1 cellular context compared by ENCODE assay signal in the genomic region with DNA sequence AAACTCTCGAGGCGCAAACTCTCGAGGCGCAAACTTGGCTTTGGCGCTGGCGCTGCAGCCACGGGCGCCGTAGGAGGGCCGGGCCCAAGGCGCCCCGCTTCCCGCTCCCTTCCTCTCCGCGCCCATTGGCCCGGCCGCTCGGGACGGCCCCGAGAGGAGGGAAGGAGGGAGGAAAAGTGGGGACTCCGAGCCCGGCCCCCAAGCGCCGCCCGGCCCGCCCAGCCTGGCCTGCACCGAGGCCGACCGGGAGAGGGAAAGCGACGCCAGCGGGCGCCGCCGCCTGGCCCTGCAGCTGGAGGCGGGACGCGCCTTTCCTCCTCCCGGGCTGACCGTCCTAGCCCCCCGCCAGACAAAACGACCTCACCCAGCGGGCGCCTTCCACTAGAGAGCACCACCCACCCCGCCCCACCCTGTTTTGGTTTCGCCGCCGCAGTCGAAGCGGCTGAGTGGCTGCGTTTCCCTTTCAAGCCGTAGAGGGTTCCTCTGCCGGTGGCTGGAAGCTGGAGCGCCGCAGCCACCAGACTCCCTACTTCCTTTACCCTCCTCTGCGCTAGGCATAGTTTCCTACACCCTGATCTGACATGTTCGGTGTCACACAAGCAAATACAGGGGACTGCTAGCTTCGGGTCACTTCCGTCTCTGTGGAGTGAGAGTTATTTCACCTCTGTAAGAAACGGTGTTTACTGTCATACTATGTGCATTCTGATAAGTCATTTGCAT.
TF ChIP-seq lines count a peak whose summit lies in the region.

A gene with protein sequence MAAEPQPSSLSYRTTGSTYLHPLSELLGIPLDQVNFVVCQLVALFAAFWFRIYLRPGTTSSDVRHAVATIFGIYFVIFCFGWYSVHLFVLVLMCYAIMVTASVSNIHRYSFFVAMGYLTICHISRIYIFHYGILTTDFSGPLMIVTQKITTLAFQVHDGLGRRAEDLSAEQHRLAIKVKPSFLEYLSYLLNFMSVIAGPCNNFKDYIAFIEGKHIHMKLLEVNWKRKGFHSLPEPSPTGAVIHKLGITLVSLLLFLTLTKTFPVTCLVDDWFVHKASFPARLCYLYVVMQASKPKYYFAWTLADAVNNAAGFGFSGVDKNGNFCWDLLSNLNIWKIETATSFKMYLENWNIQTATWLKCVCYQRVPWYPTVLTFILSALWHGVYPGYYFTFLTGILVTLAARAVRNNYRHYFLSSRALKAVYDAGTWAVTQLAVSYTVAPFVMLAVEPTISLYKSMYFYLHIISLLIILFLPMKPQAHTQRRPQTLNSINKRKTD (minus strand): TSS at position 78 of the 720 bp plus-strand sequence. CDS start 235 bp downstream, outside the sequence.

TF ChIP-seq in HEK293, 187 proteins besides CTCF, POLR2A, EP300 and RAD21 (continued from another document):
- TF ChIP-seq ZSCAN30 (tag by site-specific recombination; IDR thresholded peaks at IDR 0.05) (peak; percentile 89), ZNF549 (tag by site-specific recombination; IDR thresholded peaks at IDR 0.05) (no peak), ZNF510 (tag by site-specific recombination; IDR thresholded peaks at IDR 0.05; ENCODE audit: insufficient replicate concordance) (no peak), ZNF169 (tag by site-specific recombination; IDR thresholded peaks at IDR 0.05) (no peak), KLF8 (tag by site-specific recombination; IDR thresholded peaks at IDR 0.05) (peak; percentile 87), ZNF366 (tag by site-specific recombination; conservative IDR thresholded peaks at IDR 0.05) (peak; percentile 86), ZNF843 (tag by site-specific recombination; IDR thresholded peaks at IDR 0.05) (no peak), ZNF138 (tag by site-specific recombination; IDR thresholded peaks at IDR 0.05; ENCODE audit: borderline replicate concordance) (no peak), KLF16 (tag by site-specific recombination; IDR thresholded peaks at IDR 0.05) (no peak), ZEB2 (tag by site-specific recombination; IDR thresholded peaks at IDR 0.05) (0 out of 2 replicates have a peak, but pooled peaks have one; percentile 34), GLIS2 (tag by site-specific recombination; IDR thresholded peaks at IDR 0.05) (peak; percentile 86; the same call in 1 of the 2 replicates), ZNF529 (tag by site-specific recombination; IDR thresholded peaks at IDR 0.05; ENCODE audit: insufficient replicate concordance) (no peak), ZNF596 (tag by site-specific recombination; IDR thresholded peaks at IDR 0.05) (peak; percentile 38; the same call in 1 of the 2 replicates), HOXC10 (CRISPR knock-in tag; IDR thresholded peaks at IDR 0.05) (no peak), PRDM1 (tag by site-specific recombination; IDR thresholded peaks at IDR 0.05) (peak; percentile 50; the same call in 1 of the 2 replicates), OVOL3 (tag by site-specific recombination; IDR thresholded peaks at IDR 0.05) (no peak), ZNF221 (tag by site-specific recombination; IDR thresholded peaks at IDR 0.05; ENCODE audit: borderline replicate concordance) (no peak), ZNF785 (tag by site-specific recombination; IDR thresholded peaks at IDR 0.05) (no peak), ZNF354C (tag by site-specific recombination; IDR thresholded peaks at IDR 0.05; ENCODE audit: borderline replicate concordance, low read depth) (no peak), ZNF473 (tag by site-specific recombination; IDR thresholded peaks at IDR 0.05) (no peak), ZNF423 (tag by site-specific recombination; IDR thresholded peaks at IDR 0.05) (peak; percentile 51), ZNF112 (tag by site-specific recombination; IDR thresholded peaks at IDR 0.05) (no peak), ZNF350 (tag by site-specific recombination; IDR thresholded peaks at IDR 0.05) (no peak), ZBTB7A (tag by site-specific recombination; IDR thresholded peaks at IDR 0.05; ENCODE audit: low read depth) (no peak), ZBTB8A (tag by site-specific recombination; IDR thresholded peaks at IDR 0.05) (peak; percentile 99), ZNF404 (tag by site-specific recombination; IDR thresholded peaks at IDR 0.05) (no peak), GLI4 (tag by site-specific recombination; IDR thresholded peaks at IDR 0.05) (no peak), KLF9 (tag by site-specific recombination; IDR thresholded peaks at IDR 0.05; ENCODE audit: low read depth) (peak; percentile 35; the same call in 1 of the 2 replicates), ZNF239 (tag by site-specific recombination; IDR thresholded peaks at IDR 0.05) (no peak), SALL2 (tag by site-specific recombination; IDR thresholded peaks at IDR 0.05; ENCODE audit: borderline replicate concordance) (no peak), ZNF791 (tag by site-specific recombination; IDR thresholded peaks at IDR 0.05) (no peak), ZNF202 (tag by site-specific recombination; IDR thresholded peaks at IDR 0.05; ENCODE audit: borderline replicate concordance) (no peak), TRIM28 (IDR thresholded peaks at IDR 0.05; ENCODE audit: borderline replicate concordance, low read length) (no peak), ZFP3 (tag by site-specific recombination; IDR thresholded peaks at IDR 0.05; ENCODE audit: low read depth) (no peak), ZSCAN16 (tag by site-specific recombination; IDR thresholded peaks at IDR 0.05) (no peak), ZNF624 (tag by site-specific recombination; IDR thresholded peaks at IDR 0.05) (no peak), ZNF560 (tag by site-specific recombination; IDR thresholded peaks at IDR 0.05; ENCODE audit: borderline replicate concordance) (no peak), ZSCAN23 (tag by site-specific recombination; IDR thresholded peaks at IDR 0.05) (no peak), ZNF16 (tag by site-specific recombination; IDR thresholded peaks at IDR 0.05; ENCODE audit: low read depth) (no peak), ZNF416 (tag by site-specific recombination; IDR thresholded peaks at IDR 0.05) (no peak), BCL11B (tag by site-specific recombination; IDR thresholded peaks at IDR 0.05; ENCODE audit: low read depth) (no peak), YY2 (tag by site-specific recombination; IDR thresholded peaks at IDR 0.05) (no peak)
- TF ChIP-seq, protein P1, sequence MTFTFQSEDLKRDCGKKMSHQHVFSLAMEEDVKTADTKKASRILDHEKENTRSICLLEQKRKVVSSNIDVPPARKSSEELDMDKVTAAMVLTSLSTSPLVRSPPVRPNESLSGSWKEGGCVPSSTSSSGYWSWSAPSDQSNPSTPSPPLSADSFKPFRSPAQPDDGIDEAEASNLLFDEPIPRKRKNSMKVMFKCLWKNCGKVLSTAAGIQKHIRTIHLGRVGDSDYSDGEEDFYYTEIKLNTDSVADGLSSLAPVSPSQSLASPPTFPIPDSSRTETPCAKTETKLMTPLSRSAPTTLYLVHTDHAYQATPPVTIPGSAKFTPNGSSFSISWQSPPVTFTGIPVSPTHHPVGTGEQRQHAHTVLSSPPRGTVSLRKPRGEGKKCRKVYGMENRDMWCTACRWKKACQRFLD (tag by site-specific recombination; IDR thresholded peaks at IDR 0.05): no peak
- TF ChIP-seq, protein P2, sequence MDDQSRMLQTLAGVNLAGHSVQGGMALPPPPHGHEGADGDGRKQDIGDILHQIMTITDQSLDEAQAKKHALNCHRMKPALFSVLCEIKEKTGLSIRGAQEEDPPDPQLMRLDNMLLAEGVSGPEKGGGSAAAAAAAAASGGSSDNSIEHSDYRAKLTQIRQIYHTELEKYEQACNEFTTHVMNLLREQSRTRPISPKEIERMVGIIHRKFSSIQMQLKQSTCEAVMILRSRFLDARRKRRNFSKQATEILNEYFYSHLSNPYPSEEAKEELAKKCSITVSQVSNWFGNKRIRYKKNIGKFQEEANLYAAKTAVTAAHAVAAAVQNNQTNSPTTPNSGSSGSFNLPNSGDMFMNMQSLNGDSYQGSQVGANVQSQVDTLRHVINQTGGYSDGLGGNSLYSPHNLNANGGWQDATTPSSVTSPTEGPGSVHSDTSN (CRISPR knock-in tag; IDR thresholded peaks at IDR 0.05): peak; percentile 81; the same call in 1 of the 2 replicates
- TF ChIP-seq, protein P3, sequence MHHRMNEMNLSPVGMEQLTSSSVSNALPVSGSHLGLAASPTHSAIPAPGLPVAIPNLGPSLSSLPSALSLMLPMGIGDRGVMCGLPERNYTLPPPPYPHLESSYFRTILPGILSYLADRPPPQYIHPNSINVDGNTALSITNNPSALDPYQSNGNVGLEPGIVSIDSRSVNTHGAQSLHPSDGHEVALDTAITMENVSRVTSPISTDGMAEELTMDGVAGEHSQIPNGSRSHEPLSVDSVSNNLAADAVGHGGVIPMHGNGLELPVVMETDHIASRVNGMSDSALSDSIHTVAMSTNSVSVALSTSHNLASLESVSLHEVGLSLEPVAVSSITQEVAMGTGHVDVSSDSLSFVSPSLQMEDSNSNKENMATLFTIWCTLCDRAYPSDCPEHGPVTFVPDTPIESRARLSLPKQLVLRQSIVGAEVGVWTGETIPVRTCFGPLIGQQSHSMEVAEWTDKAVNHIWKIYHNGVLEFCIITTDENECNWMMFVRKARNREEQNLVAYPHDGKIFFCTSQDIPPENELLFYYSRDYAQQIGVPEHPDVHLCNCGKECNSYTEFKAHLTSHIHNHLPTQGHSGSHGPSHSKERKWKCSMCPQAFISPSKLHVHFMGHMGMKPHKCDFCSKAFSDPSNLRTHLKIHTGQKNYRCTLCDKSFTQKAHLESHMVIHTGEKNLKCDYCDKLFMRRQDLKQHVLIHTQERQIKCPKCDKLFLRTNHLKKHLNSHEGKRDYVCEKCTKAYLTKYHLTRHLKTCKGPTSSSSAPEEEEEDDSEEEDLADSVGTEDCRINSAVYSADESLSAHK (tag by site-specific recombination; IDR thresholded peaks at IDR 0.05): no peak
- TF ChIP-seq, protein P4, sequence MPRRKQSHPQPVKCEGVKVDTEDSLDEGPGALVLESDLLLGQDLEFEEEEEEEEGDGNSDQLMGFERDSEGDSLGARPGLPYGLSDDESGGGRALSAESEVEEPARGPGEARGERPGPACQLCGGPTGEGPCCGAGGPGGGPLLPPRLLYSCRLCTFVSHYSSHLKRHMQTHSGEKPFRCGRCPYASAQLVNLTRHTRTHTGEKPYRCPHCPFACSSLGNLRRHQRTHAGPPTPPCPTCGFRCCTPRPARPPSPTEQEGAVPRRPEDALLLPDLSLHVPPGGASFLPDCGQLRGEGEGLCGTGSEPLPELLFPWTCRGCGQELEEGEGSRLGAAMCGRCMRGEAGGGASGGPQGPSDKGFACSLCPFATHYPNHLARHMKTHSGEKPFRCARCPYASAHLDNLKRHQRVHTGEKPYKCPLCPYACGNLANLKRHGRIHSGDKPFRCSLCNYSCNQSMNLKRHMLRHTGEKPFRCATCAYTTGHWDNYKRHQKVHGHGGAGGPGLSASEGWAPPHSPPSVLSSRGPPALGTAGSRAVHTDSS (tag by site-specific recombination; IDR thresholded peaks at IDR 0.05): no peak
- TF ChIP-seq, protein P5, sequence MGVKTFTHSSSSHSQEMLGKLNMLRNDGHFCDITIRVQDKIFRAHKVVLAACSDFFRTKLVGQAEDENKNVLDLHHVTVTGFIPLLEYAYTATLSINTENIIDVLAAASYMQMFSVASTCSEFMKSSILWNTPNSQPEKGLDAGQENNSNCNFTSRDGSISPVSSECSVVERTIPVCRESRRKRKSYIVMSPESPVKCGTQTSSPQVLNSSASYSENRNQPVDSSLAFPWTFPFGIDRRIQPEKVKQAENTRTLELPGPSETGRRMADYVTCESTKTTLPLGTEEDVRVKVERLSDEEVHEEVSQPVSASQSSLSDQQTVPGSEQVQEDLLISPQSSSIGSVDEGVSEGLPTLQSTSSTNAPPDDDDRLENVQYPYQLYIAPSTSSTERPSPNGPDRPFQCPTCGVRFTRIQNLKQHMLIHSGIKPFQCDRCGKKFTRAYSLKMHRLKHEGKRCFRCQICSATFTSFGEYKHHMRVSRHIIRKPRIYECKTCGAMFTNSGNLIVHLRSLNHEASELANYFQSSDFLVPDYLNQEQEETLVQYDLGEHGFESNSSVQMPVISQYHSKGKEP (tag by site-specific recombination; IDR thresholded peaks at IDR 0.05): peak; percentile 64
- TF ChIP-seq, protein P6, sequence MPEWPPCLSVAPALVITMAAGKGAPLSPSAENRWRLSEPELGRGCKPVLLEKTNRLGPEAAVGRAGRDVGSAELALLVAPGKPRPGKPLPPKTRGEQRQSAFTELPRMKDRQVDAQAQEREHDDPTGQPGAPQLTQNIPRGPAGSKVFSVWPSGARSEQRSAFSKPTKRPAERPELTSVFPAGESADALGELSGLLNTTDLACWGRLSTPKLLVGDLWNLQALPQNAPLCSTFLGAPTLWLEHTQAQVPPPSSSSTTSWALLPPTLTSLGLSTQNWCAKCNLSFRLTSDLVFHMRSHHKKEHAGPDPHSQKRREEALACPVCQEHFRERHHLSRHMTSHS (tag by site-specific recombination; IDR thresholded peaks at IDR 0.05): no peak
- TF ChIP-seq, protein P7, sequence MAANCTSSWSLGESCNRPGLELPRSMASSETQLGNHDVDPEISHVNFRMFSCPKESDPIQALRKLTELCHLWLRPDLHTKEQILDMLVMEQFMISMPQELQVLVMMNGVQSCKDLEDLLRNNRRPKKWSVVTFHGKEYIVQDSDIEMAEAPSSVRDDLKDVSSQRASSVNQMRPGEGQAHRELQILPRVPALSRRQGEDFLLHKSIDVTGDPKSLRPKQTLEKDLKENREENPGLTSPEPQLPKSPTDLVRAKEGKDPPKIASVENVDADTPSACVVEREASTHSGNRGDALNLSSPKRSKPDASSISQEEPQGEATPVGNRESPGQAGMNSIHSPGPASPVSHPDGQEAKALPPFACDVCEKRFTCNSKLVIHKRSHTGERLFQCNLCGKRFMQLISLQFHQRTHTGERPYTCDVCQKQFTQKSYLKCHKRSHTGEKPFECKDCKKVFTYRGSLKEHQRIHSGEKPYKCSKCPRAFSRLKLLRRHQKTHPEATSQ (tag by site-specific recombination; IDR thresholded peaks at IDR 0.05): no peak
- TF ChIP-seq, protein P8, sequence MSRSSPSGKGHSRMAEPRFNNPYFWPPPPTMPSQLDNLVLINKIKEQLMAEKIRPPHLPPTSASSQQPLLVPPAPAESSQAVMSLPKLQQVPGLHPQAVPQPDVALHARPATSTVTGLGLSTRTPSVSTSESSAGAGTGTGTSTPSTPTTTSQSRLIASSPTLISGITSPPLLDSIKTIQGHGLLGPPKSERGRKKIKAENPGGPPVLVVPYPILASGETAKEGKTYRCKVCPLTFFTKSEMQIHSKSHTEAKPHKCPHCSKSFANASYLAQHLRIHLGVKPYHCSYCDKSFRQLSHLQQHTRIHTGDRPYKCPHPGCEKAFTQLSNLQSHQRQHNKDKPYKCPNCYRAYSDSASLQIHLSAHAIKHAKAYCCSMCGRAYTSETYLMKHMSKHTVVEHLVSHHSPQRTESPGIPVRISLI (tag by site-specific recombination; IDR thresholded peaks at IDR 0.05): no peak
